ENCODE assay signal across 9 cellular contexts in the genomic region with DNA sequence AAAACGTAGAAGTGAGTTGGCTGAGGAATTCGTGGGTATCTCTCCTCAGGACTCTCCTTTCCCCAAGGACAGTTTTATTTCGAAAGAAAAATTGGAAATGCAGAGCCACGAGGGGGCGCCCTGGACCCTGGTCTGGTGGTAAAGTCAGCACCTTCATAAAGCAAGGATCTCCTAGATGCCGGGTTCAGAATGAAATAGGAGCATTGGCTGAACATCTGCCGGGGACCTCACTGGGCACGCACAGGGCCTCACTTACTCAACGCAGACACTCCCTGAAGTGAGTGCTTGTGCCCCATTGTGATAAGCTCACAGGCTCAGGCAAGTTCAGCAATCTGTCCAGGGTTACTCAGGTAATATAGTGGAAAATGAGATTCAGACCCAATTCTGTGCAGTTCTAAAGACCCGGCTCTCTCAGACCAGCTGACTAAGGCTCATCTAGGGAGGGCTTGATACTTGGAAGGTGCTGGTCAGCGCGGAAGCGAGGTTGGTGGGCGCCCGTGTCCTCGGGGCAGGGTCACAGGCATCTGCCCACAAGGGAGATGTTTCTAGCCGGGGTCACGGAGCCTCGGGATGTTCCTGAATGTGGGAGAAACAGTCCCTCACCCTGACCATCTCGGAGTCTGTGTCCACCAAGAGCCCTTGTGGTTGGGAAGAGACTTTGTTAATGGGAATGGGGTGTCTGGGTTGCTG. TPM values are rescaled to one million over a fixed set of nuclear protein-coding genes. Genes with fewer than 3 reads are reported as not detected.
A peak's percentile ranks its signal among the peaks of the same experiment; 100 is the strongest.
DNase-seq lines count a peak whose midpoint lies in the region; ATAC-seq, FAIRE-seq and TF ChIP-seq lines count a peak whose summit lies in the region.
"Had no signal": no experiment of that assay in that cellular context is flagged by ENCODE, and none has a peak within 500 bp of the region (broad histone marks: within the 10 kb centered on the region; RNA-seq: fewer than 3 reads in every experiment).

No MANE protein-coding gene starts in this region.

- H3K9me3 ChIP-seq in WERI-Rb-1 (ENCODE audit: severe bottlenecking) = no peaks in the 10 kb centered on the region

- FAIRE-seq in GM18507 (lab: Jason Lieb, UNC) = peak; percentile 73
- FAIRE-seq: islet of Langerhans had no signal

- TF ChIP-seq CTCF in AG04449 (IDR thresholded peaks at IDR 0.05; ENCODE audit: insufficient read depth, low read length, missing control alignments) (peak; percentile 75), WERI-Rb-1 (IDR thresholded peaks at IDR 0.05; ENCODE audit: low read depth, low read length) (peak; percentile 88)

- no peak for ATAC-seq in HG03095 (IDR thresholded peaks at IDR 0.05; ENCODE audit: unreplicated experiment)

- H2BK120ac ChIP-seq in mesendoderm (ENCODE audit: low read depth, low read length) = no peak overlapping the region

- H2AK5ac ChIP-seq in mesendoderm (ENCODE audit: low read length) = no peak overlapping the region

- no peaks in the 10 kb centered on the region for H3K36me3 ChIP-seq in WERI-Rb-1
- H3K36me3 ChIP-seq in mesendoderm (ENCODE audit: control insufficient read depth, insufficient read depth, low read length) = no peaks in the 10 kb centered on the region

- CTCF ChIA-PET in AG04449 (lab: Yijun Ruan, JAX) = interaction anchor here (0.6 to 5.6 kb wide), 12 partner anchors 9 to 312 kb away, joined by 3 to 23 read pairs (median 4); no protein-coding TSS in a partner anchor

- H3K27me3 ChIP-seq in WERI-Rb-1 (ENCODE audit: insufficient read depth, low read depth, severe bottlenecking) (peaks cover 12% of the 10 kb centered on the region), mesendoderm (ENCODE audit: insufficient read depth, low read length, poor library complexity) (no peaks in the 10 kb centered on the region)

- H3K4me2 ChIP-seq in mesendoderm (ENCODE audit: low read length) = no peak overlapping the region

- DNase-seq in AG04449 (ENCODE audit: low read depth, low spot score) (no peak), GM18507 (ENCODE audit: extremely low spot score, insufficient read length, low read depth) (no peak), NCI-H2171 (lab: John Stamatoyannopoulos, UW) (peak; percentile 13), WERI-Rb-1 (peak; percentile 88), dermis blood vessel endothelial cell (peak; percentile 77), mesendoderm (peak; percentile 83)
- peak; percentile 5 for DNase-seq in stimulated activated naive CD4-positive, alpha-beta T cell treated with Interleukin-2 at 50 U/mL for 16 hours (lab: John Stamatoyannopoulos, UW)

- H3K9ac ChIP-seq in mesendoderm (ENCODE audit: low read length) = no peak overlapping the region

- H3K27ac ChIP-seq in WERI-Rb-1 (no peak overlapping the region), mesendoderm (ENCODE audit: low read depth, low read length) (no peak overlapping the region)

- H3K4me1 ChIP-seq in mesendoderm (ENCODE audit: control insufficient read depth, low read depth, low read length) = peaks cover 2% of the 10 kb centered on the region

- no peaks in the 10 kb centered on the region for H3K79me1 ChIP-seq in mesendoderm (ENCODE audit: low read length)

- H2BK5ac ChIP-seq in mesendoderm (ENCODE audit: low read length) = no peak overlapping the region

- WGBS in mesendoderm (ENCODE audit: extremely low coverage, insufficient coverage, low lambda C conversion rate) = no CpG with 5 or more reads among the region's 20 CpGs

- no peaks in the 10 kb centered on the region for H3K79me2 ChIP-seq in mesendoderm (ENCODE audit: control insufficient read depth, insufficient read depth, low read length)

- no peak overlapping the region for H3K23ac ChIP-seq in mesendoderm (ENCODE audit: low read length)

- H3K56ac ChIP-seq in mesendoderm (ENCODE audit: low read length) = no peak overlapping the region

- H3K18ac ChIP-seq in mesendoderm (ENCODE audit: low read length) = no peak overlapping the region

- H3K4ac ChIP-seq in mesendoderm (ENCODE audit: low read depth, low read length) = no peak overlapping the region

- POLR2A ChIA-PET in AG04449 (lab: Yijun Ruan, JAX) = no interaction called here

- H3K4me3 ChIP-seq in AG04449 (ENCODE audit: low read depth, low read length) (no peak overlapping the region), WERI-Rb-1 (ENCODE audit: low read depth, low read length) (no peak overlapping the region), mesendoderm (ENCODE audit: low read length) (no peak overlapping the region)

- no peak overlapping the region for H2BK15ac ChIP-seq in mesendoderm (replicated peaks; ENCODE audit: low read depth)

- no peak overlapping the region for H4K8ac ChIP-seq in mesendoderm (ENCODE audit: low read depth, low read length)

- H4K5ac ChIP-seq in mesendoderm (ENCODE audit: low read length) = no peak overlapping the region

RNA-seq across cellular contexts. Expression of a gene that starts 55.7 kb away (rescaled TPM):
- 17.2 and 19.1 TPM in 2 replicates for total RNA-seq in dermis blood vessel endothelial cell
- 15.2 TPM for polyA plus RNA-seq in mesendoderm (2013, experiment 1 of 2)
- 14.4 TPM for polyA plus RNA-seq in mesendoderm (2013, experiment 2 of 2)

Comparison
In these comparisons a context has a peak if more than half of its experiments do, and no peak if none do; other contexts are left out.
1. DNase-seq: peak in NCI-H2171 (single experiment), WERI-Rb-1 (single experiment), dermis blood vessel endothelial cell (single experiment), mesendoderm (single experiment) and stimulated activated naive CD4-positive, alpha-beta T cell treated with Interleukin-2 at 50 U/mL for 16 hours (single experiment); none in AG04449 (single experiment) and GM18507 (single experiment).